8 cellular contexts compared by ENCODE assay signal in genomic region chrX:24498181-24498580, GRCh38. TPM values are rescaled to one million over a fixed set of nuclear protein-coding genes. Genes with fewer than 3 reads are reported as not detected.
A peak's percentile ranks its signal among the peaks of the same experiment; 100 is the strongest.
DNase-seq lines count a peak whose midpoint lies in the region; ATAC-seq, FAIRE-seq and TF ChIP-seq lines count a peak whose summit lies in the region.

No MANE protein-coding gene starts in this region.

- no peak overlapping the region for H3K4me3 ChIP-seq in A549

- H3K4me2 ChIP-seq in A549 = no peak overlapping the region

- no peak for TF ChIP-seq POLR2A in A549 (IDR thresholded peaks at IDR 0.05; ENCODE audit: low read length)

- TF ChIP-seq EP300 in A549 (IDR thresholded peaks at IDR 0.05) = no peak

- H3K4me1 Mint-ChIP-seq in activated CD4-positive, alpha-beta memory T cell treated with anti-CD3 and anti-CD28 coated beads for 36 hours (ENCODE audit: low read depth) = peaks cover 32% of the 10 kb centered on the region
- H3K4me1 Mint-ChIP-seq in type B pancreatic cell (ENCODE audit: unreplicated experiment) = peaks cover 19% of the 10 kb centered on the region

- FAIRE-seq in A549 (lab: Jason Lieb, UNC) (peak; percentile 56), frontal cortex (lab: Jason Lieb, UNC) (no peak)

- POLR2A ChIA-PET in A549 (lab: Yijun Ruan, JAX) = interaction anchor here (1.0 kb wide), 1 partner anchor 239 kb away, joined by 3 read pairs; no protein-coding TSS in a partner anchor
- POLR2A ChIA-PET in activated CD4-positive, alpha-beta memory T cell treated with anti-CD3 and anti-CD28 coated beads for 36 hours (lab: Charles Lee) = no interaction called here

- WGBS in A549 (ENCODE audit: missing lambda C conversion rate) = 51% methylated on average over 5 of the region's 5 CpGs

- intact Hi-C loops in activated CD4-positive, alpha-beta memory T cell treated with anti-CD3 and anti-CD28 coated beads for 36 hours (cut with micrococcal nuclease) = no loop called here
- intact Hi-C loops in left cardiac atrium (cut with DNase I) = loop anchor here in 1 of 2 donors (1.0 kb wide), 1 partner anchor 103 kb away; no protein-coding TSS in a partner anchor

- peak in 1 of 2 experiments; percentile 29; a peak in 3 of 5 replicates for TF ChIP-seq RAD21 in A549 (conservative IDR thresholded peaks at IDR 0.05 in 1 of 2, IDR thresholded peaks at IDR 0.05 in 1 of 2)

- ATAC-seq in A549 (peak; percentile 87 to 88), GM18867 (IDR thresholded peaks at IDR 0.05; ENCODE audit: unreplicated experiment) (peak; percentile 41), left cardiac atrium (peak; percentile 54 to 75), GM18519 (IDR thresholded peaks at IDR 0.05; ENCODE audit: low FRiP score, unreplicated experiment) (no peak), HG03280 (IDR thresholded peaks at IDR 0.05; ENCODE audit: unreplicated experiment) (no peak)

- H3K27me3 Mint-ChIP-seq in activated CD4-positive, alpha-beta memory T cell treated with anti-CD3 and anti-CD28 coated beads for 36 hours = no peaks in the 10 kb centered on the region
- no peaks in the 10 kb centered on the region for H3K27me3 Mint-ChIP-seq in type B pancreatic cell

- no peak overlapping the region for H3K27ac Mint-ChIP-seq in activated CD4-positive, alpha-beta memory T cell treated with anti-CD3 and anti-CD28 coated beads for 36 hours
- peak overlapping the region; percentile 61 for H3K27ac Mint-ChIP-seq in type B pancreatic cell

- DNase-seq in A549 (ENCODE audit: low read depth in 1 of 2, low spot score in 1 of 2) = peak; percentile 28 to 51
- DNase-seq in activated CD4-positive, alpha-beta memory T cell treated with anti-CD3 and anti-CD28 coated beads for 36 hours = peak; percentile 38
- no peak for DNase-seq in left cardiac atrium
- DNase-seq in type B pancreatic cell (ENCODE audit: extremely low spot score, unreplicated experiment) = no peak
- DNase-seq in frontal cortex (ENCODE audit: low spot score in 2 of 2) = no peak

- TF ChIP-seq CTCF in A549 (IDR thresholded peaks at IDR 0.05) (peak; percentile 27), type B pancreatic cell (conservative IDR thresholded peaks at IDR 0.05) (peak; percentile 57)

- H3K4me3 Mint-ChIP-seq in activated CD4-positive, alpha-beta memory T cell treated with anti-CD3 and anti-CD28 coated beads for 36 hours = no peak overlapping the region
- no peak overlapping the region for H3K4me3 Mint-ChIP-seq in type B pancreatic cell

- CTCF ChIA-PET in A549 (lab: Yijun Ruan, JAX) = interaction anchor here (0.7 to 10.0 kb wide), 31 partner anchors 9 to 417 kb away, joined by 3 to 226 read pairs (median 4); partner anchors contain the start of gene PDK3
- CTCF ChIA-PET in activated CD4-positive, alpha-beta memory T cell treated with anti-CD3 and anti-CD28 coated beads for 36 hours (lab: Charles Lee) = interaction anchor here (0.6 to 4.6 kb wide), 20 partner anchors 7 to 268 kb away, joined by 3 to 168 read pairs (median 6); partner anchors contain the start of gene PDK3

- H3K27ac ChIP-seq in A549 = no peak overlapping the region

- no peaks in the 10 kb centered on the region for H3K9me3 Mint-ChIP-seq in activated CD4-positive, alpha-beta memory T cell treated with anti-CD3 and anti-CD28 coated beads for 36 hours
- H3K9me3 Mint-ChIP-seq in type B pancreatic cell = no peaks in the 10 kb centered on the region

- H3K36me3 Mint-ChIP-seq in activated CD4-positive, alpha-beta memory T cell treated with anti-CD3 and anti-CD28 coated beads for 36 hours = peaks cover 14% of the 10 kb centered on the region
- no peaks in the 10 kb centered on the region for H3K36me3 Mint-ChIP-seq in type B pancreatic cell

- peaks cover 17% of the 10 kb centered on the region for H3K4me1 ChIP-seq in A549

- H3K9me3 ChIP-seq in A549 = no peaks in the 10 kb centered on the region

TF ChIP-seq in A549, 52 proteins besides CTCF, POLR2A, EP300 and RAD21:
- TF ChIP-seq, protein P1, sequence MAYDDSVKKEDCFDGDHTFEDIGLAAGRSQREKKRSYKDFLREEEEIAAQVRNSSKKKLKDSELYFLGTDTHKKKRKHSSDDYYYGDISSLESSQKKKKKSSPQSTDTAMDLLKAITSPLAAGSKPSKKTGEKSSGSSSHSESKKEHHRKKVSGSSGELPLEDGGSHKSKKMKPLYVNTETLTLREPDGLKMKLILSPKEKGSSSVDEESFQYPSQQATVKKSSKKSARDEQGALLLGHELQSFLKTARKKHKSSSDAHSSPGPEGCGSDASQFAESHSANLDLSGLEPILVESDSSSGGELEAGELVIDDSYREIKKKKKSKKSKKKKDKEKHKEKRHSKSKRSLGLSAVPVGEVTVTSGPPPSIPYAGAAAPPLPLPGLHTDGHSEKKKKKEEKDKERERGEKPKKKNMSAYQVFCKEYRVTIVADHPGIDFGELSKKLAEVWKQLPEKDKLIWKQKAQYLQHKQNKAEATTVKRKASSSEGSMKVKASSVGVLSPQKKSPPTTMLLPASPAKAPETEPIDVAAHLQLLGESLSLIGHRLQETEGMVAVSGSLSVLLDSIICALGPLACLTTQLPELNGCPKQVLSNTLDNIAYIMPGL (CRISPR knock-in tag; IDR thresholded peaks at IDR 0.05; ENCODE audit: borderline replicate concordance) = no peak
- TF ChIP-seq SMC3 (IDR thresholded peaks at IDR 0.05) = peak; percentile 40

RNA-seq across cellular contexts. Expression of gene PDK3, which starts 33.1 kb away (rescaled TPM):
- polyA plus RNA-seq in A549 (2011; rRNA removed) = 14.1 and 18.7 TPM in 2 replicates
- polyA plus RNA-seq in A549 (2012; cell fraction: cytosol; rRNA removed) = 4.7 and 6.1 TPM in 2 replicates
- polyA plus RNA-seq in A549 (2012; cell fraction: nucleus; rRNA removed) = 2.3 and 4.4 TPM in 2 replicates
- polyA plus RNA-seq in A549 (2017; fragmentation: RNase III; extraction: RNeasy Plus Mini Kit Qiagen cat#74134 plus additional on column Dnase treatment) = 4.8 to 5.7 TPM (median 5.3 TPM) in 3 replicates
- polyA minus RNA-seq in A549 (2011; rRNA and poly(A)+ RNA removed) = 22.8 and 25.4 TPM in 2 replicates
- total RNA-seq in activated CD4-positive, alpha-beta memory T cell treated with anti-CD3 and anti-CD28 coated beads for 36 hours = 10 to 100 TPM; 39.8 to 41.3 TPM
- total RNA-seq in left cardiac atrium = 10 to 100 TPM; 16.3 to 20.5 TPM
- 25.5 and 30.4 TPM in 2 replicates for total RNA-seq in type B pancreatic cell (ENCODE audit: low replicate concordance)
- total RNA-seq in frontal cortex = 7.3 TPM

Comparison
In these comparisons a context has a peak if more than half of its experiments do, and no peak if none do; other contexts are left out.
1. ATAC-seq: peak in A549 (2 of 2), GM18867 (single experiment) and left cardiac atrium (2 of 2); none in GM18519 (single experiment) and HG03280 (single experiment).
2. DNase-seq: peak in A549 (2 of 2) and activated CD4-positive, alpha-beta memory T cell treated with anti-CD3 and anti-CD28 coated beads for 36 hours (single experiment); none in left cardiac atrium (single experiment), type B pancreatic cell (single experiment) and frontal cortex (0 of 2).